14 cellular contexts compared by ENCODE assay signal in genomic region chr22:35454416-35455054, GRCh38. TPM values are rescaled to one million over a fixed set of nuclear protein-coding genes. Genes with fewer than 3 reads are reported as not detected.
DNase-seq lines count a peak whose midpoint lies in the region; ATAC-seq and TF ChIP-seq lines count a peak whose summit lies in the region.
"Had no signal": no experiment of that assay in that cellular context is flagged by ENCODE, and none has a peak within 500 bp of the region (broad histone marks: within the 10 kb centered on the region; RNA-seq: fewer than 3 reads in every experiment).

No MANE protein-coding gene starts in this region.

- H3K27me3 ChIP-seq in mesendoderm (ENCODE audit: insufficient read depth, low read length, poor library complexity) = no peaks in the 10 kb centered on the region
- no peaks in the 10 kb centered on the region for H3K27me3 ChIP-seq in Peyer's patch

- no peaks in the 10 kb centered on the region for H3K79me1 ChIP-seq in mesendoderm (ENCODE audit: low read length)

- no CpG with 5 or more reads among the region's 9 CpGs for WGBS in mesendoderm (ENCODE audit: extremely low coverage, insufficient coverage, low lambda C conversion rate)

- CTCF ChIA-PET in HEK293 (lab: Yijun Ruan, JAX) = interaction anchor here (0.7 to 1.0 kb wide), 2 partner anchors 16 to 673 kb away, joined by 3 to 4 read pairs; no protein-coding TSS in a partner anchor

- H2AK5ac ChIP-seq in mesendoderm (ENCODE audit: low read length) = no peak overlapping the region

- H2BK15ac ChIP-seq in mesendoderm (replicated peaks; ENCODE audit: low read depth) = no peak overlapping the region

- ATAC-seq in GM21360 (IDR thresholded peaks at IDR 0.05; ENCODE audit: unreplicated experiment) = no peak
- ATAC-seq: stimulated activated naive CD8-positive, alpha-beta T cell treated with anti-CD3 and anti-CD28 coated beads, Interleukin-15, Interleukin-2, amounts not matched to agents 100 U/mL and 50 U/mL, for 24 hours had no signal

- H3K4ac ChIP-seq in mesendoderm (ENCODE audit: low read depth, low read length) = no peak overlapping the region

- H3K4me1 ChIP-seq in HEK293 (ENCODE audit: control insufficient read depth, insufficient read depth, low read length) = no peaks in the 10 kb centered on the region
- no peaks in the 10 kb centered on the region for H3K4me1 ChIP-seq in mesendoderm (ENCODE audit: control insufficient read depth, low read depth, low read length)
- H3K4me1 ChIP-seq in Peyer's patch = peaks cover 0 to 9% (median 2%) of the 10 kb centered on the region in 4 donors

- POLR2A ChIA-PET in HEK293 (lab: Yijun Ruan, JAX) = interaction anchor here (0.6 kb wide), 1 partner anchor 10 kb away, joined by 5 read pairs; no protein-coding TSS in a partner anchor

- H3K4me3 ChIP-seq in HEK293 (ENCODE audit: low read depth, low read length) (no peak overlapping the region), choroid plexus epithelial cell (ENCODE audit: low read depth, low read length) (no peak overlapping the region), mesendoderm (ENCODE audit: low read length) (no peak overlapping the region), Peyer's patch (no peak overlapping the region)

- DNase-seq in AG09319 (ENCODE audit: extremely low read depth, low read depth) = no peak
- no peak for DNase-seq in choroid plexus epithelial cell (ENCODE audit: low read depth)
- DNase-seq in mesendoderm = peak; percentile 37
- no peak for DNase-seq in Peyer's patch
- no peak for DNase-seq in RKO (ENCODE audit: low spot score)
- no peak for DNase-seq in activated CD8-positive, alpha-beta memory T cell treated with anti-CD3 and anti-CD28 coated beads, Interleukin-2, amount 50 U/mL, for 4 hours
- DNase-seq: activated CD4-positive, alpha-beta T cell treated with anti-CD3 and anti-CD28 coated beads for 48 hours; CD4-positive, alpha-beta T cell; immature natural killer cell; naive B cell; NCI-H2029 treated with DMSO at 0.1 percent for 48 hours; stimulated activated naive CD8-positive, alpha-beta T cell treated with anti-CD3 and anti-CD28 coated beads, Interleukin-15, Interleukin-2, amounts not matched to agents 100 U/mL and 50 U/mL, for 24 hours had no signal

- H3K56ac ChIP-seq in mesendoderm (ENCODE audit: low read length) = no peak overlapping the region

- H4K8ac ChIP-seq in mesendoderm (ENCODE audit: low read depth, low read length) = no peak overlapping the region

- H3K18ac ChIP-seq in mesendoderm (ENCODE audit: low read length) = no peak overlapping the region

- H2BK120ac ChIP-seq in mesendoderm (ENCODE audit: low read depth, low read length) = no peak overlapping the region

- no peaks in the 10 kb centered on the region for H3K79me2 ChIP-seq in mesendoderm (ENCODE audit: control insufficient read depth, insufficient read depth, low read length)

- H3K36me3 ChIP-seq in HEK293 (ENCODE audit: control insufficient read depth in 2 of 2, insufficient read depth in 1 of 2, low read length in 2 of 2) = peaks cover 0 to 14% of the 10 kb centered on the region in 2 experiments; a peak in 1 of 3 replicates
- H3K36me3 ChIP-seq in mesendoderm (ENCODE audit: control insufficient read depth, insufficient read depth, low read length) = no peaks in the 10 kb centered on the region
- H3K36me3 ChIP-seq in Peyer's patch = no peaks in the 10 kb centered on the region

- H2BK5ac ChIP-seq in mesendoderm (ENCODE audit: low read length) = no peak overlapping the region

- TF ChIP-seq CTCF in AG09319 (IDR thresholded peaks at IDR 0.05; ENCODE audit: low read depth, low read length) = peak; percentile 5
- TF ChIP-seq CTCF in HEK293 (tag by site-specific recombination; IDR thresholded peaks at IDR 0.05) = peak; percentile 46
- peak; percentile 30 for TF ChIP-seq CTCF in choroid plexus epithelial cell (conservative IDR thresholded peaks at IDR 0.05; ENCODE audit: low read depth, low read length)
- TF ChIP-seq CTCF in Peyer's patch (IDR thresholded peaks at IDR 0.05) = no peak

- H3K27ac ChIP-seq in HEK293 (ENCODE audit: extremely low read depth, low read depth, low read length) (no peak overlapping the region), mesendoderm (ENCODE audit: low read depth, low read length) (no peak overlapping the region), Peyer's patch (no peak overlapping the region)

- H3K9ac ChIP-seq in mesendoderm (ENCODE audit: low read length) = no peak overlapping the region

- H3K9me3 ChIP-seq in HEK293 (ENCODE audit: control insufficient read depth, insufficient read depth, low read depth, low read length) (no peaks in the 10 kb centered on the region), Peyer's patch (no peaks in the 10 kb centered on the region)

- no peak overlapping the region for H4K5ac ChIP-seq in mesendoderm (ENCODE audit: low read length)

- H3K4me2 ChIP-seq in mesendoderm (ENCODE audit: low read length) = no peak overlapping the region

- no peak for TF ChIP-seq POLR2A in Peyer's patch (IDR thresholded peaks at IDR 0.05)

- H3K23ac ChIP-seq in mesendoderm (ENCODE audit: low read length) = no peak overlapping the region

TF ChIP-seq in HEK293, 187 proteins besides CTCF, POLR2A, EP300 and RAD21:
- TF ChIP-seq ZNF266 (tag by site-specific recombination; IDR thresholded peaks at IDR 0.05; ENCODE audit: low read depth) (no peak), ZNF768 (tag by site-specific recombination; IDR thresholded peaks at IDR 0.05) (0 out of 2 replicates have a peak, but pooled peaks have one; percentile 40)

RNA-seq across cellular contexts. Expression of gene MCM5, which starts 54.6 kb away (rescaled TPM):
- 147 TPM for polyA plus RNA-seq in mesendoderm (2013, experiment 1 of 2)
- polyA plus RNA-seq in mesendoderm (2013, experiment 2 of 2) = 148 TPM
- total RNA-seq in Peyer's patch = 100 to 1,000 TPM in 1 of 4 donors, 10 to 100 TPM in 3; 16.5 to 102 (median 21.5) TPM

Comparison
In these comparisons a context has a peak if more than half of its experiments do, and no peak if none do; other contexts are left out.
1. CTCF ChIP-seq: peak in AG09319 (single experiment), HEK293 (single experiment) and choroid plexus epithelial cell (single experiment); none in Peyer's patch (0 of 6).